In genomic region chrX:12955882-12956703, GRCh38 we compare ENCODE assay signal across 8 cellular contexts. TPM values are rescaled to one million over a fixed set of nuclear protein-coding genes. Genes with fewer than 3 reads are reported as not detected.
A peak's percentile ranks its signal among the peaks of the same experiment; 100 is the strongest.
DNase-seq lines count a peak whose midpoint lies in the region; ATAC-seq and TF ChIP-seq lines count a peak whose summit lies in the region.

No MANE protein-coding gene starts in this region.

- H3K9me3 ChIP-seq in CD8-positive, alpha-beta memory T cell (ENCODE audit: low read length) = no peaks in the 10 kb centered on the region
- H3K9me3 ChIP-seq in mucosa of rectum (ENCODE audit: control insufficient read depth in 2 of 2, low read length in 2 of 2) = no peaks in the 10 kb centered on the region

- no peaks in the 10 kb centered on the region for H3K36me3 ChIP-seq in CD8-positive, alpha-beta memory T cell (ENCODE audit: insufficient read depth, low read length)
- H3K36me3 ChIP-seq in mucosa of rectum (ENCODE audit: control insufficient read depth in 2 of 2, insufficient read depth in 2 of 2, low read length in 2 of 2) = no peaks in the 10 kb centered on the region
- H3K36me3 ChIP-seq in urinary bladder (ENCODE audit: insufficient read depth) = no peaks in the 10 kb centered on the region

- H3K4me3 ChIP-seq in CD8-positive, alpha-beta memory T cell (ENCODE audit: low read length) = peak overlapping the region; percentile 67
- H3K4me3 ChIP-seq in coronary artery (no peak overlapping the region), mucosa of rectum (ENCODE audit: low read length in 2 of 2) (peak overlapping the region; percentile 32 to 59), urinary bladder (ENCODE audit: low read depth, low read length) (no peak overlapping the region)

- peak overlapping the region; percentile 75 to 92 (median 88) for H3K4me3 Mint-ChIP-seq in CD8-positive, alpha-beta memory T cell
- no peak overlapping the region for H3K4me3 Mint-ChIP-seq in WTC11

- H3K9me3 Mint-ChIP-seq in CD8-positive, alpha-beta memory T cell = no peaks in the 10 kb centered on the region
- peaks cover 4% of the 10 kb centered on the region; the same call in 1 of the 2 replicates for H3K9me3 Mint-ChIP-seq in WTC11

- CTCF ChIA-PET in CD8-positive, alpha-beta memory T cell (lab: Charles Lee) = interaction anchor here (1.3 to 4.1 kb wide), 4 partner anchors 10 to 136 kb away, joined by 3 to 42 read pairs (median 17); partner anchors contain the start of gene TMSB4X
- CTCF ChIA-PET in WTC11 (lab: Charles Lee) = interaction anchor here (1.3 to 2.9 kb wide), 3 partner anchors 9 to 14 kb away, joined by 5 to 11 read pairs (median 6); no protein-coding TSS in a partner anchor

- no peaks in the 10 kb centered on the region for H3K27me3 ChIP-seq in CD8-positive, alpha-beta memory T cell (ENCODE audit: insufficient read depth, low read length, poor library complexity, severe bottlenecking)
- H3K27me3 ChIP-seq in mucosa of rectum (ENCODE audit: control insufficient read depth in 2 of 2, insufficient read depth in 2 of 2, low read length in 2 of 2) = no peaks in the 10 kb centered on the region

- TF ChIP-seq CTCF in WTC11 (IDR thresholded peaks at IDR 0.05) = no peak
- TF ChIP-seq CTCF in coronary artery (IDR thresholded peaks at IDR 0.05) = no peak
- TF ChIP-seq CTCF in GM10266 (IDR thresholded peaks at IDR 0.05; ENCODE audit: control insufficient read depth, insufficient read depth, low read depth, missing control alignments) = no peak

- H3K36me3 Mint-ChIP-seq in CD8-positive, alpha-beta memory T cell = no peaks in the 10 kb centered on the region
- no peaks in the 10 kb centered on the region for H3K36me3 Mint-ChIP-seq in WTC11

- peaks cover 82 to 91% (median 83%) of the 10 kb centered on the region in 3 donors for H3K4me1 Mint-ChIP-seq in CD8-positive, alpha-beta memory T cell
- H3K4me1 Mint-ChIP-seq in WTC11 = peaks cover 8% of the 10 kb centered on the region

- ATAC-seq in GM21528 (IDR thresholded peaks at IDR 0.05; ENCODE audit: low FRiP score, unreplicated experiment) (peak; percentile 42), WTC11 (no peak)

- H3K27me3 Mint-ChIP-seq in CD8-positive, alpha-beta memory T cell = peaks cover 0 to under 1% of the 10 kb centered on the region in 2 donors
- no peaks in the 10 kb centered on the region for H3K27me3 Mint-ChIP-seq in WTC11 (ENCODE audit: low read depth)

- H3K27ac Mint-ChIP-seq in CD8-positive, alpha-beta memory T cell = peak overlapping the region; percentile 96 to 100 (median 98)
- H3K27ac Mint-ChIP-seq in WTC11 = no peak overlapping the region

- H3K4me1 ChIP-seq in CD8-positive, alpha-beta memory T cell (ENCODE audit: insufficient read depth, low read length) = peaks cover 80% of the 10 kb centered on the region
- H3K4me1 ChIP-seq in mucosa of rectum (ENCODE audit: control insufficient read depth in 2 of 2, insufficient read depth in 2 of 2, low read length in 2 of 2) (peaks cover 12 to 14% of the 10 kb centered on the region in 2 donors), urinary bladder (ENCODE audit: insufficient read depth) (no peaks in the 10 kb centered on the region)

- peak; percentile 44 to 84 (median 73) for DNase-seq in CD8-positive, alpha-beta memory T cell
- DNase-seq in KG1 (lab: John Stamatoyannopoulos, UW) (peak; percentile 80), WTC11 (ENCODE audit: low spot score) (no peak), coronary artery (ENCODE audit: low spot score) (no peak), GM10266 (ENCODE audit: extremely low spot score) (no peak)

- H3K9ac ChIP-seq in mucosa of rectum (ENCODE audit: low read depth in 1 of 2, low read length in 2 of 2) = peak overlapping the region; percentile 37 to 44

- peak overlapping the region; percentile 87 for H3K27ac ChIP-seq in CD8-positive, alpha-beta memory T cell (ENCODE audit: low read depth, low read length)
- H3K27ac ChIP-seq in coronary artery = peak overlapping the region; percentile 56 to 79
- peak overlapping the region; percentile 67 to 84 for H3K27ac ChIP-seq in mucosa of rectum (ENCODE audit: low read depth in 2 of 2, low read length in 2 of 2)
- peak overlapping the region; percentile 91 for H3K27ac ChIP-seq in urinary bladder (ENCODE audit: low read depth)

- 41% methylated on average over 20 of the region's 20 CpGs for WGBS in urinary bladder

- POLR2A ChIA-PET in CD8-positive, alpha-beta memory T cell (lab: Charles Lee) = interaction anchor here (0.9 to 7.5 kb wide), 4 partner anchors 16 to 136 kb away, joined by 3 to 194 read pairs (median 5); partner anchors contain the start of gene TMSB4X
- POLR2A ChIA-PET in WTC11 (lab: Charles Lee) = no interaction called here

TF ChIP-seq in WTC11, 78 proteins besides CTCF, POLR2A, EP300 and RAD21:
- TF ChIP-seq NFE2L1 (CRISPR knock-in tag; IDR thresholded peaks at IDR 0.05) (no peak), GABPB1 (CRISPR knock-in tag; IDR thresholded peaks at IDR 0.05) (peak; percentile 97)

RNA-seq across cellular contexts. Expression of gene TMSB4X, which starts 18.8 kb away (rescaled TPM):
- total RNA-seq in CD8-positive, alpha-beta memory T cell = 1,000 to 10,000 TPM; 3,415 to 3,478 TPM
- 28,788 TPM for polyA plus RNA-seq in CD8-positive, alpha-beta memory T cell
- 2,375 to 2,595 TPM (median 2,468 TPM) in 3 replicates for total RNA-seq in WTC11 (2021)
- total RNA-seq in urinary bladder = 4,785 TPM
- polyA plus RNA-seq in urinary bladder = 4,487 TPM

RNA-seq across cellular contexts. Expression of gene TLR8, which starts 49.7 kb away (rescaled TPM):
- total RNA-seq in CD8-positive, alpha-beta memory T cell = under 1 TPM in 1 of 2 experiments, not detected in 1; 0.07 TPM
- polyA plus RNA-seq in CD8-positive, alpha-beta memory T cell = not detected
- total RNA-seq in WTC11 (2021) = not detected in 3 replicates
- total RNA-seq in urinary bladder = 1.7 TPM
- 1.8 TPM for polyA plus RNA-seq in urinary bladder

Comparison
In these comparisons a context has a peak if more than half of its experiments do, and no peak if none do; other contexts are left out.
1. DNase-seq: peak in CD8-positive, alpha-beta memory T cell (5 of 5) and KG1 (single experiment); none in WTC11 (single experiment), coronary artery (single experiment) and GM10266 (single experiment).
2. H3K4me3 ChIP-seq: peak in CD8-positive, alpha-beta memory T cell (single experiment) and mucosa of rectum (2 of 2); none in coronary artery (single experiment) and urinary bladder (single experiment).
3. Peak in every context shown above with its lines, with median percentiles within 50 percentile points of each other: H3K27ac ChIP-seq.